In the genomic region with DNA sequence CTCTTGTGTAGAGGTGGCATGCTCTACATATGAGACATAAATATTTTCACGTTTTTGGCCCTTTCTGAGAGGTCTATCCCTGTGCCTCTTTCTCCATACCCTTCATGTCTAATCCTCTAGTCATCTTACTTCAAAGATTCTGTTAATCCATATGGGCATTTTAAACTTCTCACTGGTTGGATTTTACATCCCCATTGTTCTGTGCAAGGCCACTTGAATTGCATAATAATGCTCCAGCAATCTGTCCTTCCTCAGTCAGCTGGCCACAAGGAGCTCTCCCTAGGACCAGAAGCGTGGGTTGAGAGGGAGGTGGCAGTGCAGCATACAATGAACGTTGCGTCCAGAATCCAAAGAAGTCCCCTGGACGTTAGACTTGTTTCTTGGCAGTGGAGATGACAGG, we compare ENCODE assay signal across 1 cellular context.
TF ChIP-seq lines count a peak whose summit lies in the region.

No MANE protein-coding gene starts in this region.

TF ChIP-seq in WTC11, 78 proteins besides CTCF, POLR2A, EP300 and RAD21:
- TF ChIP-seq CDX4 (CRISPR knock-in tag; IDR thresholded peaks at IDR 0.05; ENCODE audit: borderline replicate concordance), result no peak
- no peak for TF ChIP-seq NFYB (CRISPR knock-in tag; conservative IDR thresholded peaks at IDR 0.05; ENCODE audit: low read depth)
- TF ChIP-seq KAT7 (CRISPR knock-in tag; IDR thresholded peaks at IDR 0.05; ENCODE audit: borderline replicate concordance), result no peak
- TF ChIP-seq IRF1 (CRISPR knock-in tag; IDR thresholded peaks at IDR 0.05), result no peak
- no peak for TF ChIP-seq ZNF263 (CRISPR knock-in tag; IDR thresholded peaks at IDR 0.05; ENCODE audit: low read depth)
- TF ChIP-seq JAZF1 (CRISPR knock-in tag; IDR thresholded peaks at IDR 0.05), result no peak
- TF ChIP-seq IRF2 (CRISPR knock-in tag; IDR thresholded peaks at IDR 0.05; ENCODE audit: borderline replicate concordance, low read depth), result no peak
- TF ChIP-seq, protein P1, sequence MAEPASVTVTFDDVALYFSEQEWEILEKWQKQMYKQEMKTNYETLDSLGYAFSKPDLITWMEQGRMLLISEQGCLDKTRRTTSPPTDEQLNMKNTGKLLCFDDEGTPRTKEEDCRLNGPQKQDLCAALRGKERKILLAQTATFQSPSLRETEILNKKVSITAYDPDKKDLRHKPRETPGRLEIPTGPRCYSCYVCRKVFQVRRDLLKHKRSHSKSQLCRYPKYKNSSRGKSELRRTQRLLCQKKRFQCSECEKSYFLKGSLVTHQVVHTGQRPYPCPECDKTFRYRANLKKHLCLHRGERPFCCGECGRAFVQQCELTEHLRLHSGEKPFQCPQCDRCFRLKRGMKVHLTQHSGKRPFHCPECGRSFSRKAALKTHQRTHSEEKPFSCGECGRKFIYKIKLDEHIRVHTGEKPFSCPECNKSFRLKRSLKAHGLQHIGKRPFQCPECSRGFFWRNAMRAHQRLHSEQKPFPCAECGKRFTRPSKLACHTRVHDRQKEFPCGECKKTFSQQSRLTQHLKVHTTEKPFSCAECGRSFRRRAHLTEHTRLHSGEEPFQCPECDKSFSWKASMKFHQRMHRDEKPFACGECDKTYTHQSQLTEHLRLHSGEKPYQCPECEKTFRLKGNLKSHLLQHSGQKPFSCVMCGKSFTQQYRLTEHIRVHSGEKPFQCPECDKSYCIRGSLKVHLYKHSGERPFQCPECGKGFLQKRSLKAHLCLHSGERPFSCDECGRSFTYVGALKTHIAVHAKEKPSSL (CRISPR knock-in tag; conservative IDR thresholded peaks at IDR 0.05), result no peak
- TF ChIP-seq, protein P2, sequence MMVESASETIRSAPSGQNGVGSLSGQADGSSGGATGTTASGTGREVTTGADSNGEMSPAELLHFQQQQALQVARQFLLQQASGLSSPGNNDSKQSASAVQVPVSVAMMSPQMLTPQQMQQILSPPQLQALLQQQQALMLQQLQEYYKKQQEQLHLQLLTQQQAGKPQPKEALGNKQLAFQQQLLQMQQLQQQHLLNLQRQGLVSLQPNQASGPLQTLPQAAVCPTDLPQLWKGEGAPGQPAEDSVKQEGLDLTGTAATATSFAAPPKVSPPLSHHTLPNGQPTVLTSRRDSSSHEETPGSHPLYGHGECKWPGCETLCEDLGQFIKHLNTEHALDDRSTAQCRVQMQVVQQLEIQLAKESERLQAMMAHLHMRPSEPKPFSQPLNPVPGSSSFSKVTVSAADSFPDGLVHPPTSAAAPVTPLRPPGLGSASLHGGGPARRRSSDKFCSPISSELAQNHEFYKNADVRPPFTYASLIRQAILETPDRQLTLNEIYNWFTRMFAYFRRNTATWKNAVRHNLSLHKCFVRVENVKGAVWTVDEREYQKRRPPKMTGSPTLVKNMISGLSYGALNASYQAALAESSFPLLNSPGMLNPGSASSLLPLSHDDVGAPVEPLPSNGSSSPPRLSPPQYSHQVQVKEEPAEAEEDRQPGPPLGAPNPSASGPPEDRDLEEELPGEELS (CRISPR knock-in tag; IDR thresholded peaks at IDR 0.05), result no peak
- TF ChIP-seq NR1H2 (CRISPR knock-in tag; IDR thresholded peaks at IDR 0.05), result no peak
TF ChIP-seq in WTC11: peak in this region for 0.
